Comparison of ENCODE assay signal across 11 cellular contexts in genomic region chr1:41498809-41499208, GRCh38. TPM values are rescaled to one million over a fixed set of nuclear protein-coding genes. Genes with fewer than 3 reads are reported as not detected.
DNase-seq lines count a peak whose midpoint lies in the region; ATAC-seq, FAIRE-seq and TF ChIP-seq lines count a peak whose summit lies in the region.
"Had no signal": no experiment of that assay in that cellular context is flagged by ENCODE, and none has a peak within 500 bp of the region (broad histone marks: within the 10 kb centered on the region; RNA-seq: fewer than 3 reads in every experiment).

No MANE protein-coding gene starts in this region.

- H3K4me3 ChIP-seq in A549 = no peak overlapping the region
- H3K4me3 ChIP-seq in H1 (ENCODE audit: extremely low read depth in 1 of 4, insufficient read depth in 2 of 4, low read depth in 3 of 4, low read length in 4 of 4) = no peak overlapping the region

- H3K79me1 ChIP-seq in H1 (ENCODE audit: low read depth, low read length) = no peaks in the 10 kb centered on the region

- DNase-seq in A549 (ENCODE audit: low read depth in 1 of 2, low spot score in 1 of 2) (peak in 1 of 2 experiments; percentile 48), NCI-H2196 (lab: John Stamatoyannopoulos, UW; ENCODE audit: unreplicated experiment) (peak; percentile 50), H1 (ENCODE audit: low read depth in 1 of 2, low spot score in 2 of 2) (no peak), mucosa of gallbladder (ENCODE audit: low spot score) (peak; percentile 79)
- no peak for DNase-seq in stimulated activated effector memory CD8-positive, alpha-beta T cell treated with anti-CD3 and anti-CD28 coated beads, Interleukin-12 subunit alpha, Interleukin-12 subunit beta, amount 100 ng/mL, for 72 hours (ENCODE audit: low spot score in 2 of 2)
- DNase-seq in activated T-cell treated with anti-CD3 and anti-CD28 coated beads, Interleukin-2, amount 50 U/mL, for 4 hours = no peak
- DNase-seq: T-cell had no signal

- peaks cover 6% of the 10 kb centered on the region for H3K4me1 Mint-ChIP-seq in stimulated activated effector memory CD8-positive, alpha-beta T cell treated with anti-CD3 and anti-CD28 coated beads, Interleukin-12 subunit alpha, Interleukin-12 subunit beta, amount 100 ng/mL, for 72 hours
- H3K4me1 Mint-ChIP-seq in activated T-cell treated with anti-CD3 and anti-CD28 coated beads, Interleukin-2, amount 50 U/mL, for 4 hours (ENCODE audit: low read depth) = peaks cover 4% of the 10 kb centered on the region

- FAIRE-seq in A549 (lab: Jason Lieb, UNC) (no peak), H1 (lab: Jason Lieb, UNC) (no peak)
- FAIRE-seq: endothelial cell of umbilical vein had no signal

- H3K4ac ChIP-seq in H1 (replicated peaks; ENCODE audit: insufficient read length, low read depth, low read length) = no peak overlapping the region

- peaks cover 70% of the 10 kb centered on the region for H3K4me1 ChIP-seq in A549
- H3K4me1 ChIP-seq in H1 (replicated peaks in 1 of 4; ENCODE audit: control insufficient read depth in 3 of 4, insufficient read depth in 4 of 4, low read length in 3 of 4) = peaks cover 0 to 23% (median 17%) of the 10 kb centered on the region in 4 experiments; a peak in 6 of 7 replicates

- TF ChIP-seq CTCF in A549 (IDR thresholded peaks at IDR 0.05) = no peak
- TF ChIP-seq CTCF in H1 (IDR thresholded peaks at IDR 0.05; ENCODE audit: control extremely low read depth in 1 of 3, insufficient read depth in 1 of 3, low read depth in 1 of 3, low read length in 3 of 3) = no peak

- WGBS in A549 (ENCODE audit: missing lambda C conversion rate) = 79% methylated on average over 2 of the region's 12 CpGs
- 89% methylated on average over 12 of the region's 12 CpGs; no CpG with 5 or more reads in 1 of the 2 experiments for WGBS in H1 (ENCODE audit: extremely low coverage in 1 of 2, insufficient coverage in 1 of 2, insufficient read length in 1 of 2, insufficient replicate concordance in 2 of 2, low coverage in 1 of 2, low lambda C conversion rate in 2 of 2, missing lambda C conversion rate in 1 of 2), 2 experiments

- peak overlapping the region; percentile 33; the same call in 1 of the 2 replicates for H2BK12ac ChIP-seq in H1 (ENCODE audit: low read depth, low read length)

- TF ChIP-seq POLR2A in A549 (IDR thresholded peaks at IDR 0.05; ENCODE audit: low read length) (no peak), H1 (IDR thresholded peaks at IDR 0.05; ENCODE audit: control extremely low read depth in 1 of 2, low read depth in 2 of 2, low read length in 2 of 2) (no peak)

- H3K27me3 ChIP-seq in H1 (replicated peaks in 1 of 4; ENCODE audit: control insufficient read depth in 3 of 4, extremely low read depth in 1 of 4, insufficient read depth in 3 of 4, low read length in 3 of 4) = peaks cover 0 to 13% (median 11%) of the 10 kb centered on the region in 4 experiments; a peak in 3 of 7 replicates

- no peak overlapping the region for H3K18ac ChIP-seq in H1 (ENCODE audit: extremely low read depth, low read length)

- no peak overlapping the region for H3K23ac ChIP-seq in H1 (ENCODE audit: insufficient read length)

- peak overlapping the region; percentile 44 for H3K4me2 ChIP-seq in A549
- no peak overlapping the region for H3K4me2 ChIP-seq in H1 (ENCODE audit: insufficient read depth in 1 of 2, low read depth in 2 of 2, low read length in 2 of 2)

- H2BK120ac ChIP-seq in H1 (replicated peaks; ENCODE audit: low read depth, low read length) = no peak overlapping the region

- no peak overlapping the region for H3K56ac ChIP-seq in H1 (replicated peaks; ENCODE audit: insufficient read length, low read depth, low read length)

- H3K79me2 ChIP-seq in H1 (ENCODE audit: control insufficient read depth in 1 of 2, insufficient read depth in 2 of 2, low read length in 2 of 2) = no peaks in the 10 kb centered on the region

- H4K5ac ChIP-seq in H1 (ENCODE audit: insufficient read length, low read depth, low read length) = no peak overlapping the region

- no peak for ATAC-seq in A549
- ATAC-seq in stimulated activated effector memory CD8-positive, alpha-beta T cell treated with anti-CD3 and anti-CD28 coated beads, Interleukin-12 subunit alpha, Interleukin-12 subunit beta, amount 100 ng/mL, for 72 hours = no peak
- no peak for ATAC-seq in GM19023 (IDR thresholded peaks at IDR 0.05; ENCODE audit: unreplicated experiment)
- ATAC-seq in HG03571 (IDR thresholded peaks at IDR 0.05; ENCODE audit: unreplicated experiment) = no peak
- ATAC-seq in activated T-cell treated with anti-CD3 and anti-CD28 coated beads, Interleukin-2, amount 50 U/mL, for 4 hours = no peak
- ATAC-seq: T-cell had no signal

- no peaks in the 10 kb centered on the region for H4K20me1 ChIP-seq in H1 (replicated peaks in 1 of 2; ENCODE audit: control insufficient read depth in 1 of 2, insufficient read depth in 2 of 2, low read length in 2 of 2)

- H2BK5ac ChIP-seq in H1 (ENCODE audit: low read depth, low read length) = 0 out of 2 replicates have a peak overlapping the region, but pooled peaks have one; percentile 35

- no peak overlapping the region for H3K14ac ChIP-seq in H1 (ENCODE audit: insufficient read length)

- H2AK5ac ChIP-seq in H1 (ENCODE audit: low read depth, low read length) = peak overlapping the region; percentile 75; the same call in 1 of the 2 replicates

- H3K36me3 Mint-ChIP-seq in stimulated activated effector memory CD8-positive, alpha-beta T cell treated with anti-CD3 and anti-CD28 coated beads, Interleukin-12 subunit alpha, Interleukin-12 subunit beta, amount 100 ng/mL, for 72 hours = peaks cover 9% of the 10 kb centered on the region
- H3K36me3 Mint-ChIP-seq in activated T-cell treated with anti-CD3 and anti-CD28 coated beads, Interleukin-2, amount 50 U/mL, for 4 hours (ENCODE audit: insufficient read depth) = no peaks in the 10 kb centered on the region
- H3K36me3 Mint-ChIP-seq: T-cell had no signal

- H3K4me3 Mint-ChIP-seq in stimulated activated effector memory CD8-positive, alpha-beta T cell treated with anti-CD3 and anti-CD28 coated beads, Interleukin-12 subunit alpha, Interleukin-12 subunit beta, amount 100 ng/mL, for 72 hours = no peak overlapping the region
- H3K4me3 Mint-ChIP-seq in activated T-cell treated with anti-CD3 and anti-CD28 coated beads, Interleukin-2, amount 50 U/mL, for 4 hours = no peak overlapping the region

- H3K9me3 ChIP-seq in A549 (no peaks in the 10 kb centered on the region), H1 (ENCODE audit: insufficient read depth in 2 of 2, low read depth in 1 of 2, low read length in 1 of 2) (no peaks in the 10 kb centered on the region)

- TF ChIP-seq RAD21 in A549 (conservative IDR thresholded peaks at IDR 0.05 in 1 of 2, IDR thresholded peaks at IDR 0.05 in 1 of 2) (no peak), H1 (IDR thresholded peaks at IDR 0.05 in 1 of 2, conservative IDR thresholded peaks at IDR 0.05 in 1 of 2; ENCODE audit: low read depth in 2 of 2, low read length in 2 of 2) (no peak)

- H3K23me2 ChIP-seq in H1 (ENCODE audit: low read depth, low read length) = peaks cover 4% of the 10 kb centered on the region; the same call in 1 of the 2 replicates

- no peak overlapping the region for H3K9ac ChIP-seq in H1 (replicated peaks in 1 of 4; ENCODE audit: extremely low read depth in 1 of 4, low read depth in 3 of 4, low read length in 3 of 4)

- CTCF ChIA-PET in A549 (lab: Yijun Ruan, JAX) (interaction anchor here (1.6 to 4.4 kb wide), 2 partner anchors 14 to 17 kb away, joined by 4 to 29 read pairs; no protein-coding TSS in a partner anchor), H1 (lab: Charles Lee; ENCODE audit: partially characterized antibody) (interaction anchor here (0.6 to 7.5 kb wide), 9 partner anchors 8 to 506 kb away, joined by 3 to 85 read pairs (median 4); partner anchors contain the start of gene EDN2)

- H4K8ac ChIP-seq in H1 (ENCODE audit: extremely low read depth, insufficient read depth, low read length) = no peak overlapping the region; the same call in 1 of the 2 replicates

- H3K27ac ChIP-seq in A549 = peak overlapping the region; percentile 82 to 100; a peak in 4 of 6 replicates
- no peak overlapping the region for H3K27ac ChIP-seq in H1 (ENCODE audit: low read depth, low read length)

- TF ChIP-seq EP300 in A549 (IDR thresholded peaks at IDR 0.05) (no peak), H1 (IDR thresholded peaks at IDR 0.05; ENCODE audit: borderline replicate concordance in 1 of 2, low read depth in 2 of 2, low read length in 2 of 2) (no peak)

- H2AFZ ChIP-seq in H1 (ENCODE audit: low read length) = no peak overlapping the region

- H3K36me3 ChIP-seq in H1 (ENCODE audit: control insufficient read depth in 2 of 4, insufficient read depth in 4 of 4, low read length in 3 of 4) = no peaks in the 10 kb centered on the region; a peak in 1 of 8 replicates

- H3K9me3 Mint-ChIP-seq in stimulated activated effector memory CD8-positive, alpha-beta T cell treated with anti-CD3 and anti-CD28 coated beads, Interleukin-12 subunit alpha, Interleukin-12 subunit beta, amount 100 ng/mL, for 72 hours = no peaks in the 10 kb centered on the region
- H3K9me3 Mint-ChIP-seq in activated T-cell treated with anti-CD3 and anti-CD28 coated beads, Interleukin-2, amount 50 U/mL, for 4 hours = no peaks in the 10 kb centered on the region
- H3K9me3 Mint-ChIP-seq: T-cell had no signal

- H2BK20ac ChIP-seq in H1 (ENCODE audit: low read length) = no peak overlapping the region

- peaks cover 21% of the 10 kb centered on the region for H3K27me3 Mint-ChIP-seq in activated T-cell treated with anti-CD3 and anti-CD28 coated beads, Interleukin-2, amount 50 U/mL, for 4 hours (ENCODE audit: low read depth)

- POLR2A ChIA-PET in A549 (lab: Yijun Ruan, JAX) (no interaction called here), H1 (lab: Charles Lee; ENCODE audit: partially characterized antibody) (interaction anchor here (1.2 to 1.5 kb wide), 4 partner anchors 10 to 117 kb away, joined by 3 to 5 read pairs (median 4); no protein-coding TSS in a partner anchor)

- peak overlapping the region; percentile 45 for H4K91ac ChIP-seq in H1 (replicated peaks; ENCODE audit: insufficient read length, low read length)

- no peak overlapping the region for H3K27ac Mint-ChIP-seq in stimulated activated effector memory CD8-positive, alpha-beta T cell treated with anti-CD3 and anti-CD28 coated beads, Interleukin-12 subunit alpha, Interleukin-12 subunit beta, amount 100 ng/mL, for 72 hours
- H3K27ac Mint-ChIP-seq: T-cell had no signal

- H2BK15ac ChIP-seq in H1 (ENCODE audit: low read length) = no peak overlapping the region

RNA-seq across cellular contexts. Expression of gene EDN2, which starts 14.3 kb away (rescaled TPM):
- polyA plus RNA-seq in A549 (2011; rRNA removed) = 1.2 and 1.6 TPM in 2 replicates
- polyA plus RNA-seq in A549 (2012; cell fraction: cytosol; rRNA removed) = 6.4 and 8.2 TPM in 2 replicates
- 13.2 and 16.8 TPM in 2 replicates for polyA plus RNA-seq in A549 (2012; cell fraction: nucleus; rRNA removed)
- 2.8 to 8.2 TPM (median 3.2 TPM) in 3 replicates for polyA plus RNA-seq in A549 (2017; fragmentation: RNase III; extraction: RNeasy Plus Mini Kit Qiagen cat#74134 plus additional on column Dnase treatment)
- polyA minus RNA-seq in A549 (2011; rRNA and poly(A)+ RNA removed) = 0.54 TPM in 1 of 2 replicates, not detected in the other
- total RNA-seq in H1 (2021; fragmentation: NEBNext Ultra II Directional; extraction: Animal tissue kit (Norgen Biotek cat#: 25700)) = 0.39 TPM in 1 of 2 replicates, not detected in the other
- 0.32 and 0.39 TPM in 2 replicates for polyA plus RNA-seq in H1 (2011; rRNA removed)
- polyA plus RNA-seq in H1 (2011; cell fraction: cytosol; rRNA removed) = 0.26 TPM
- polyA plus RNA-seq in H1 (2011; cell fraction: nucleus; rRNA removed) = 0.58 TPM
- not detected in 4 replicates for polyA plus RNA-seq in H1 (2012, experiment 1 of 2)
- 1.3 TPM for polyA plus RNA-seq in H1 (2012, experiment 2 of 2)
- 0.16 TPM for polyA plus RNA-seq in H1 (2013, experiment 1 of 2)
- 0.17 TPM for polyA plus RNA-seq in H1 (2013, experiment 2 of 2)
- not detected in 2 replicates for polyA minus RNA-seq in H1 (2011; rRNA and poly(A)+ RNA removed)
- not detected for polyA minus RNA-seq in H1 (2011; cell fraction: cytosol; rRNA and poly(A)+ RNA removed)
- polyA minus RNA-seq in H1 (2011; cell fraction: nucleus; rRNA and poly(A)+ RNA removed) = 0.50 TPM
- 0.83 TPM for total RNA-seq in mucosa of gallbladder
- total RNA-seq in activated T-cell treated with anti-CD3 and anti-CD28 coated beads, Interleukin-2, amount 50 U/mL, for 4 hours = not detected
- total RNA-seq: endothelial cell of umbilical vein, T-cell had no signal
- polyA plus RNA-seq: endothelial cell of umbilical vein, neural cell had no signal

Comparison
In these comparisons a context has a peak if more than half of its experiments do, and no peak if none do; other contexts are left out.
1. DNase-seq: peak in NCI-H2196 (single experiment) and mucosa of gallbladder (single experiment); none in H1 (0 of 2), stimulated activated effector memory CD8-positive, alpha-beta T cell treated with anti-CD3 and anti-CD28 coated beads, Interleukin-12 subunit alpha, Interleukin-12 subunit beta, amount 100 ng/mL, for 72 hours (0 of 2) and activated T-cell treated with anti-CD3 and anti-CD28 coated beads, Interleukin-2, amount 50 U/mL, for 4 hours (single experiment).